ENCODE assay signal across 8 cellular contexts in genomic region chrX:120560842-120561633, GRCh38. TPM values are rescaled to one million over a fixed set of nuclear protein-coding genes. Genes with fewer than 3 reads are reported as not detected.
A peak's percentile ranks its signal among the peaks of the same experiment; 100 is the strongest.
DNase-seq lines count a peak whose midpoint lies in the region; ATAC-seq, FAIRE-seq and TF ChIP-seq lines count a peak whose summit lies in the region.

CUL4B (minus strand) TSS chrX:120560962; CDS start chrX:120560638, 324 bp downstream.

- peak; percentile 45 for DNase-seq in GM12892 (ENCODE audit: insufficient read length)
- DNase-seq in NCI-H146 (lab: John Stamatoyannopoulos, UW): peak; percentile 94
- DNase-seq in T-helper 1 cell: peak; percentile 82 to 94 (median 86)
- peak; percentile 92 to 97 (median 94) for DNase-seq in adrenal gland
- peak; percentile 92 to 94 (median 94) for DNase-seq in heart left ventricle
- peak; percentile 85 to 99 (median 90) for DNase-seq in posterior cingulate gyrus
- peak; percentile 90 for DNase-seq in type B pancreatic cell (ENCODE audit: extremely low spot score, unreplicated experiment)

- TF ChIP-seq CTCF in adrenal gland (IDR thresholded peaks at IDR 0.05) (no peak), heart left ventricle (IDR thresholded peaks at IDR 0.05) (no peak), type B pancreatic cell (conservative IDR thresholded peaks at IDR 0.05) (no peak)

- ATAC-seq in HG02852 (IDR thresholded peaks at IDR 0.05; ENCODE audit: unreplicated experiment) (peak; percentile 85), heart left ventricle (peak; percentile 94 to 96 (median 96))

- TF ChIP-seq POLR2A in GM12892 (IDR thresholded peaks at IDR 0.05; ENCODE audit: low read depth, low read length) (peak; percentile 63; the same call in 1 of the 2 replicates), adrenal gland (IDR thresholded peaks at IDR 0.05) (peak in 1 of 2 donors; percentile 81), heart left ventricle (IDR thresholded peaks at IDR 0.05) (peak in 1 of 2 donors; percentile 64)

- H3K4me3 ChIP-seq in adrenal gland (peak within 1 kb of the TSS; percentile 42 to 73 (median 56)), heart left ventricle (peak within 1 kb of the TSS; percentile 42 to 94 (median 68))

- H3K4me3 Mint-ChIP-seq in type B pancreatic cell: peak within 1 kb of the TSS; percentile 98

- H3K27ac ChIP-seq in adrenal gland (peak within 1 kb of the TSS; percentile 84 to 98 (median 97)), heart left ventricle (peak within 1 kb of the TSS; percentile 94 to 100 (median 97))

- peak within 1 kb of the TSS; percentile 96 for H3K27ac Mint-ChIP-seq in type B pancreatic cell

- FAIRE-seq in GM12892 (lab: Jason Lieb, UNC): peak; percentile 81

- H3K9me3 ChIP-seq in adrenal gland (replicated peaks in 1 of 3) (no peaks in the 10 kb centered on the region), heart left ventricle (no peaks in the 10 kb centered on the region)

- H3K27me3 Mint-ChIP-seq in type B pancreatic cell: no peaks in the 10 kb centered on the region

- H3K4me1 ChIP-seq in adrenal gland (replicated peaks in 1 of 2): no peaks in the 10 kb centered on the region
- peaks cover 0 to 32% (median 10%) of the 10 kb centered on the region in 12 donors for H3K4me1 ChIP-seq in heart left ventricle

- H3K9me3 Mint-ChIP-seq in type B pancreatic cell: no peaks in the 10 kb centered on the region

- H3K4me1 Mint-ChIP-seq in type B pancreatic cell (ENCODE audit: unreplicated experiment): peaks cover 5% of the 10 kb centered on the region

- H3K27me3 ChIP-seq in adrenal gland (no peaks in the 10 kb centered on the region), heart left ventricle (no peaks in the 10 kb centered on the region)

- peaks cover 3% of the 10 kb centered on the region for H3K36me3 Mint-ChIP-seq in type B pancreatic cell

- 0 to 50% (median 15%) methylated on average over 17 to 47 of the region's 54 CpGs for WGBS in adrenal gland, 4 donors
- 1 to 31% (median 16%) methylated on average over 46 to 53 of the region's 54 CpGs for WGBS in heart left ventricle, 4 donors

- H3K36me3 ChIP-seq in adrenal gland (replicated peaks in 1 of 2) (peaks cover 3 to 9% of the 10 kb centered on the region in 2 donors), heart left ventricle (peaks cover 0 to 19% (median 4%) of the 10 kb centered on the region in 9 donors)

- intact Hi-C loops in adrenal gland (cut with DNase I): no loop called here
- intact Hi-C loops in heart left ventricle (cut with DNase I): loop anchor here in 9 of 10 donors (1.0 to 5.0 kb wide), 6 partner anchors 41 to 74 kb away; partner anchors contain the start of genes MCTS1 (in 8 of the 9) and C1GALT1C1 (in 3 of the 9)
- intact Hi-C loops in posterior cingulate gyrus (cut with DNase I): loop anchor here (5.0 to 10.0 kb wide), 2 partner anchors 41 to 316 kb away; partner anchors contain the start of gene MCTS1

RNA-seq across cellular contexts. Expression of gene CUL4B, which starts in this region (rescaled TPM):
- 24.6 TPM for polyA plus RNA-seq in GM12892 (2012; ENCODE audit: missing spikeins)
- total RNA-seq in adrenal gland (10 to 100 TPM; 29.0 to 55.3 (median 43.7) TPM), heart left ventricle (10 to 100 TPM; 13.4 to 28.5 (median 19.7) TPM), type B pancreatic cell (ENCODE audit: low replicate concordance) (46.0 and 51.8 TPM in 2 replicates)
- polyA plus RNA-seq in adrenal gland (10 to 100 TPM; 24.7 to 47.0 (median 26.9) TPM), heart left ventricle (10 to 100 TPM in 1 of 2 donors, 1 to 10 TPM in 1; 7.5 to 13.7 TPM)

Comparison
In these comparisons a context has a peak if more than half of its experiments do, and no peak if none do; other contexts are left out.
1. Peak in every context shown above with its lines: DNase-seq, ATAC-seq, H3K4me3 ChIP-seq and H3K27ac ChIP-seq.
2. intact Hi-C loops: an anchor here in heart left ventricle (1.0 to 5.0 kb wide) and posterior cingulate gyrus (5.0 to 10.0 kb wide); none called in adrenal gland.